In genomic region chr6:144908004-144908403, GRCh38 we compare ENCODE assay signal across 23 cellular contexts.
"Had no signal": no experiment of that assay in that cellular context is flagged by ENCODE, and none has a peak within 500 bp of the region (broad histone marks: within the 10 kb centered on the region; RNA-seq: fewer than 3 reads in every experiment).

No MANE protein-coding gene starts in this region.

- DNase-seq: dorsolateral prefrontal cortex; effector CD8-positive, alpha-beta T cell; foreskin keratinocyte; head of caudate nucleus; left colon; left ventricle myocardium superior; mesenchymal stem cell; midbrain; nucleus accumbens; pancreas; right cardiac atrium; small intestine; stimulated activated CD4-positive, alpha-beta T cell treated with anti-CD3 and anti-CD28 coated beads, Interleukin-12 subunit alpha, Interleukin-12 subunit beta, amount 100 ng/mL, for 4 hours; stimulated activated naive CD4-positive, alpha-beta T cell treated with Interleukin-2 at 50 U/mL for 16 hours; tibial artery; upper lobe of left lung; uterus had no signal

- ATAC-seq: esophagus mucosa; foreskin keratinocyte; left colon; left ventricle myocardium superior; natural killer cell treated with Interleukin-12 subunit alpha and Interleukin-12 subunit beta and Interleukin-15 and Interleukin-18, amount 100 ng/mL, for 72 hours; pancreas; right cardiac atrium had no signal

- H3K27ac ChIP-seq: coronary artery, dorsolateral prefrontal cortex, foreskin keratinocyte, hepatocyte, neural progenitor cell, pancreas, tibial artery, upper lobe of left lung, uterus had no signal

- H3K9ac ChIP-seq: neural progenitor cell had no signal

- H3K79me2 ChIP-seq: hepatocyte had no signal

- H2AFZ ChIP-seq: hepatocyte, neural progenitor cell had no signal

- H3K9me3 ChIP-seq: pancreas, tibial artery, upper lobe of left lung, uterus had no signal

- H3K36me3 ChIP-seq: neural progenitor cell, pancreas, tibial artery, upper lobe of left lung, uterus had no signal

- H3K4me1 ChIP-seq: foreskin keratinocyte, neural progenitor cell, pancreas, tibial artery, upper lobe of left lung, uterus had no signal

- H3K4me3 ChIP-seq: coronary artery, dorsolateral prefrontal cortex, hepatocyte, lung, neural progenitor cell, pancreas, tibial artery, upper lobe of left lung, uterus had no signal

- H3K27me3 ChIP-seq: foreskin keratinocyte, hepatocyte, neural progenitor cell, pancreas, tibial artery, upper lobe of left lung, uterus had no signal

- H3K4me2 ChIP-seq: hepatocyte, neural progenitor cell had no signal
